Comparison of ENCODE assay signal across 9 cellular contexts in the genomic region with DNA sequence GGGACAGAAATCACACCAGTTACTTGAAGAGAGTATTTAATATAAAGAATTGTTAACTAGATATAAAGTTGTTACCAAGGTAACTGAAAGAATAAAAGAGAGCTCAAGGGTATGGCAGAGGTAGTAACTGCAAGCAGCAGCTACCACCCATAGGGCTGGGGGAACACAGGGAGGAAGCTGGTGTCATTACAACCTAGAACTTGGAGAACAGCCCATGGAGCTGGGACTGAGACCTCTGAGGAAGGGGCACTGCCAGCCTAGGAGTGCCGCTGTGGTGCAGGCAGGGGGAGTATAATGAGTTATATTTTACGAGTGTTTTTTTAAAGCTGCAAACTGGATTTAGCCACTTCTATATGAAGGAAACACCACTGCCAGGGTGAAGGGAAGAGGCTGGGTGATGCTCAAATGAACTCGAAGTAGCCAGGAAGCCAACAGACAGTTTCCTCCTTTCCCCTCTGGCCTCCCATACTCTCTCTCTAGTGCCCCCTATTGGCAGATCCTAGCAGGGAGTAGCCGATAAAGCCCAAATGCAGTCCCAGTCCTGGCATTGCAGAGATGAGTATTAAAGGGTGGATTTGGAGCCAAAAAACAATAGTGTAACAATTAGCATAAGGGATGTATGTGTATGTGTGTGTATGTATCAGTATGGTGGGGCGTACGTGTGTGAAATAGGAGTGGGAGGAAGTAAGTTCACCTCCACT.
DNase-seq lines count a peak whose midpoint lies in the region; ATAC-seq, FAIRE-seq and TF ChIP-seq lines count a peak whose summit lies in the region.
"Had no signal": no experiment of that assay in that cellular context is flagged by ENCODE, and none has a peak within 500 bp of the region (broad histone marks: within the 10 kb centered on the region; RNA-seq: fewer than 3 reads in every experiment).

No MANE protein-coding gene starts in this region.

- H3K36me3 Mint-ChIP-seq in CD4-positive, alpha-beta memory T cell: no peaks in the 10 kb centered on the region
- H3K36me3 Mint-ChIP-seq: activated naive CD8-positive, alpha-beta T cell treated with anti-CD3 and anti-CD28 coated beads, Interleukin-2, amount 10 ng/mL, durations not matched to agents 7 days and 5 days had no signal

- H3K9me3 ChIP-seq in CD4-positive, alpha-beta memory T cell (ENCODE audit: control insufficient read depth in 1 of 2, low read length in 2 of 2): no peaks in the 10 kb centered on the region

- H3K27ac Mint-ChIP-seq in CD4-positive, alpha-beta memory T cell: no peak overlapping the region
- H3K27ac Mint-ChIP-seq: activated naive CD8-positive, alpha-beta T cell treated with anti-CD3 and anti-CD28 coated beads, Interleukin-2, amount 10 ng/mL, durations not matched to agents 7 days and 5 days had no signal

- no peak overlapping the region for H3K4me3 ChIP-seq in H7 (ENCODE audit: insufficient read depth, low read depth, low read length)
- H3K4me3 ChIP-seq in CD4-positive, alpha-beta memory T cell (ENCODE audit: low read length in 2 of 2): no peak overlapping the region

- H3K4me1 ChIP-seq in CD4-positive, alpha-beta memory T cell (ENCODE audit: insufficient read depth, low read length): no peaks in the 10 kb centered on the region

- no peaks in the 10 kb centered on the region for H3K4me1 Mint-ChIP-seq in CD4-positive, alpha-beta memory T cell
- H3K4me1 Mint-ChIP-seq: activated naive CD8-positive, alpha-beta T cell treated with anti-CD3 and anti-CD28 coated beads, Interleukin-2, amount 10 ng/mL, durations not matched to agents 7 days and 5 days had no signal

- POLR2A ChIA-PET in CD4-positive, alpha-beta memory T cell (lab: Charles Lee; ENCODE audit: partially characterized antibody): no interaction called here

- no peak overlapping the region for H3K4me3 Mint-ChIP-seq in CD4-positive, alpha-beta memory T cell
- H3K4me3 Mint-ChIP-seq: activated naive CD8-positive, alpha-beta T cell treated with anti-CD3 and anti-CD28 coated beads, Interleukin-2, amount 10 ng/mL, durations not matched to agents 7 days and 5 days had no signal

- no peak for ATAC-seq in GM21367 (IDR thresholded peaks at IDR 0.05; ENCODE audit: unreplicated experiment)

- H3K27me3 ChIP-seq in H7 (ENCODE audit: control insufficient read depth, insufficient read depth, low read length): no peaks in the 10 kb centered on the region; the same call in 1 of the 2 replicates
- no peaks in the 10 kb centered on the region for H3K27me3 ChIP-seq in CD4-positive, alpha-beta memory T cell (ENCODE audit: insufficient read depth, low read length)

- DNase-seq in D721Med (ENCODE audit: insufficient read length, low spot score) (no peak), H7 (peak; percentile 32), kidney tubule cell (ENCODE audit: low spot score) (peak; percentile 36), NCI-H1436 (lab: John Stamatoyannopoulos, UW) (no peak)
- DNase-seq in CD4-positive, alpha-beta memory T cell: no peak
- no peak for DNase-seq in effector CD4-positive, alpha-beta T cell
- DNase-seq: activated naive CD8-positive, alpha-beta T cell treated with anti-CD3 and anti-CD28 coated beads, Interleukin-2, amount 10 ng/mL, durations not matched to agents 7 days and 5 days had no signal

- H3K9me3 Mint-ChIP-seq in CD4-positive, alpha-beta memory T cell: peaks cover 0 to 3% (median 0%) of the 10 kb centered on the region in 8 donors

- CTCF ChIA-PET in CD4-positive, alpha-beta memory T cell (lab: Charles Lee; ENCODE audit: partially characterized antibody): no interaction called here

- FAIRE-seq in D721Med (lab: Jason Lieb, UNC): no peak

- H3K36me3 ChIP-seq in H7 (replicated peaks; ENCODE audit: control insufficient read depth, insufficient read depth, low read length): no peaks in the 10 kb centered on the region
- no peaks in the 10 kb centered on the region for H3K36me3 ChIP-seq in CD4-positive, alpha-beta memory T cell (ENCODE audit: insufficient read depth, low read length)

- TF ChIP-seq CTCF in D721Med (IDR thresholded peaks at IDR 0.05; ENCODE audit: insufficient read depth, missing control alignments) (peak; percentile 50), VCaP (conservative IDR thresholded peaks at IDR 0.05) (peak; percentile 28; the same call in 1 of the 2 replicates)

- H3K27me3 Mint-ChIP-seq in CD4-positive, alpha-beta memory T cell: peaks cover 6 to 11% of the 10 kb centered on the region in 2 donors

- intact Hi-C loops in CD4-positive, alpha-beta memory T cell (cut with micrococcal nuclease): no loop called here

- no peak overlapping the region for H3K27ac ChIP-seq in VCaP
- H3K27ac ChIP-seq in CD4-positive, alpha-beta memory T cell (ENCODE audit: low read depth, low read length): no peak overlapping the region

Comparison
In these comparisons a context has a peak if more than half of its experiments do, and no peak if none do; other contexts are left out.
1. DNase-seq: peak in H7 (single experiment) and kidney tubule cell (single experiment); none in D721Med (single experiment), CD4-positive, alpha-beta memory T cell (0 of 5), effector CD4-positive, alpha-beta T cell (single experiment) and NCI-H1436 (single experiment).